ENCODE assay signal across 20 cellular contexts in the genomic region with DNA sequence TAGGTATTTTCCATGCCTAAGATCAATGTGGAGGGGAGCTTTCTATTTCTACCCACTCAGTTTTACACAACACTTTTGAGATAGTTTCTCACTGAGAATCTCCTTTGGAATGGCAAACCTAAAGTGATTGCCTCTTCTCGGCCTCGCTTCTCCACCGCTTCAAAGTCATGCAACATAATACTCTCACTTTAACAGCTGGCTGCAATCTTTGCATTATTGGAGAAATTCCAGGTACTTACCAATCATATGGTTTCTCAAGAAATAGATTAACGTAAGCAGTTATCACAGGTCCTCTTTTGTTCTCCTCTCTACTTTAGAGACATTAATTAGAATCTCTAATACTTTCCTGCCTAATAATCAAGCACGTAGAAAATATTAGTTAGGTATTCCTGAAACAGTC. TPM values are rescaled to one million over a fixed set of nuclear protein-coding genes. Genes with fewer than 3 reads are reported as not detected.
"Had no signal": no experiment of that assay in that cellular context is flagged by ENCODE, and none has a peak within 500 bp of the region (broad histone marks: within the 10 kb centered on the region; RNA-seq: fewer than 3 reads in every experiment).

No MANE protein-coding gene starts in this region.

- H3K27ac ChIP-seq: coronary artery, gastroesophageal sphincter, neutrophil, psoas muscle, testis, tibial nerve had no signal

- H3K27me3 ChIP-seq: gastroesophageal sphincter, neutrophil, testis had no signal

- H3K4me1 ChIP-seq: gastroesophageal sphincter, psoas muscle, testis, tibial nerve had no signal

- H3K4me1 Mint-ChIP-seq: endodermal cell; naive thymus-derived CD8-positive, alpha-beta T cell; stimulated activated naive B cell treated with anti-CD40 and anti-IgM and Interleukin-4, amounts not matched to agents 10 μg/mL and 1 μg/mL and 100 μg/mL, for 72 hours; stimulated activated naive CD8-positive, alpha-beta T cell treated with anti-CD3 and anti-CD28 coated beads, Interleukin-15, amount 100 ng/mL, for 72 hours had no signal

- H3K36me3 ChIP-seq: gastroesophageal sphincter, neutrophil, tibial nerve had no signal

- ATAC-seq: gastroesophageal sphincter; naive thymus-derived CD8-positive, alpha-beta T cell; psoas muscle; sciatic nerve; stimulated activated naive B cell treated with anti-CD40 and anti-IgM and Interleukin-4, amounts not matched to agents 10 μg/mL and 1 μg/mL and 100 μg/mL, for 72 hours; stimulated activated naive CD8-positive, alpha-beta T cell treated with anti-CD3 and anti-CD28 coated beads, Interleukin-15, amount 100 ng/mL, for 72 hours had no signal

- DNase-seq: effector CD4-positive, alpha-beta T cell; endodermal cell; glutamatergic neuron; islet precursor cell; mucosa of descending colon; naive thymus-derived CD8-positive, alpha-beta T cell; psoas muscle; retina; stimulated activated CD4-positive, alpha-beta T cell treated with anti-CD3 and anti-CD28 coated beads, Interleukin-2, amount 100 ng/mL, for 24 hours; stimulated activated CD4-positive, alpha-beta T cell treated with anti-CD3 and anti-CD28 coated beads, Interleukin-4, amount 100 ng/mL, for 4 hours; stimulated activated naive B cell treated with anti-CD40 and anti-IgM and Interleukin-4, amounts not matched to agents 10 μg/mL and 1 μg/mL and 100 μg/mL, for 72 hours; stimulated activated naive CD8-positive, alpha-beta T cell treated with anti-CD3 and anti-CD28 coated beads, Interleukin-15, amount 100 ng/mL, for 72 hours; testis had no signal

- H3K9me3 Mint-ChIP-seq: endodermal cell; stimulated activated naive B cell treated with anti-CD40 and anti-IgM and Interleukin-4, amounts not matched to agents 10 μg/mL and 1 μg/mL and 100 μg/mL, for 72 hours had no signal

- H3K27me3 Mint-ChIP-seq: naive thymus-derived CD8-positive, alpha-beta T cell; stimulated activated naive B cell treated with anti-CD40 and anti-IgM and Interleukin-4, amounts not matched to agents 10 μg/mL and 1 μg/mL and 100 μg/mL, for 72 hours; stimulated activated naive CD8-positive, alpha-beta T cell treated with anti-CD3 and anti-CD28 coated beads, Interleukin-15, amount 100 ng/mL, for 72 hours had no signal

- H3K4me3 Mint-ChIP-seq: endodermal cell; naive thymus-derived CD8-positive, alpha-beta T cell; stimulated activated naive B cell treated with anti-CD40 and anti-IgM and Interleukin-4, amounts not matched to agents 10 μg/mL and 1 μg/mL and 100 μg/mL, for 72 hours; stimulated activated naive CD8-positive, alpha-beta T cell treated with anti-CD3 and anti-CD28 coated beads, Interleukin-15, amount 100 ng/mL, for 72 hours had no signal

- H3K4me3 ChIP-seq: coronary artery, gastroesophageal sphincter, mucosa of descending colon, psoas muscle, testis, tibial nerve had no signal

- H3K27ac Mint-ChIP-seq: endodermal cell; naive thymus-derived CD8-positive, alpha-beta T cell; stimulated activated naive B cell treated with anti-CD40 and anti-IgM and Interleukin-4, amounts not matched to agents 10 μg/mL and 1 μg/mL and 100 μg/mL, for 72 hours; stimulated activated naive CD8-positive, alpha-beta T cell treated with anti-CD3 and anti-CD28 coated beads, Interleukin-15, amount 100 ng/mL, for 72 hours had no signal

- H3K9me3 ChIP-seq: gastroesophageal sphincter, mucosa of descending colon, neutrophil, psoas muscle, testis, tibial nerve had no signal

- H3K36me3 Mint-ChIP-seq: naive thymus-derived CD8-positive, alpha-beta T cell; stimulated activated naive B cell treated with anti-CD40 and anti-IgM and Interleukin-4, amounts not matched to agents 10 μg/mL and 1 μg/mL and 100 μg/mL, for 72 hours had no signal

- FAIRE-seq: endothelial cell of umbilical vein had no signal

RNA-seq across cellular contexts. Expression of gene IL13RA2, which starts 3.7 kb away (rescaled TPM):
- total RNA-seq: chondrocyte; endodermal cell; endothelial cell of umbilical vein; naive thymus-derived CD8-positive, alpha-beta T cell; psoas muscle had no signal
- polyA plus RNA-seq: endothelial cell of umbilical vein; naive thymus-derived CD8-positive, alpha-beta T cell had no signal
